1 cellular context compared by ENCODE assay signal in the genomic region with DNA sequence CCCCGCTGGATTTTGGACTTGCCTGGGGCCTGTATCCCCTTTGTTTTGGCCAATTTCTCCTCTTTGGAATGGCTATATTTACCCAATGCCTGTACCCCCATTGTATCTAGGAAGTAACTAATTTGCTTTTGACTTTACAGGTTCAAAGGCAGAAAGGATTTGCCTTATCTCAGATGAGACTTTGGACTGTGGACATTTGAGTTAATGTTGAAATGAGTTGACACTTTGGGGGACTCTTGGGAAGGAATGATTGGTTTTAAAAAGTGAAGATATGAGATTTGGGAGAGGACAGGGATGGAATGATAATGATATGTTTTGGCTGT.
TF ChIP-seq lines count a peak whose summit lies in the region.

No MANE protein-coding gene starts in this region.

TF ChIP-seq in HepG2, 621 proteins besides CTCF, POLR2A, EP300 and RAD21 (continued from another document and continues in another):
- TF ChIP-seq ZNF597 (CRISPR knock-in tag; IDR thresholded peaks at IDR 0.05) (no peak), HDAC6 (IDR thresholded peaks at IDR 0.05; ENCODE audit: low read depth, low read length) (no peak), TCF7 (IDR thresholded peaks at IDR 0.05; ENCODE audit: low read depth) (peak; percentile 40), ZMYM4 (CRISPR knock-in tag; IDR thresholded peaks at IDR 0.05) (peak; percentile 73), ZBTB46 (CRISPR knock-in tag; IDR thresholded peaks at IDR 0.05; ENCODE audit: borderline replicate concordance) (no peak), ZNF562 (CRISPR knock-in tag; IDR thresholded peaks at IDR 0.05; ENCODE audit: borderline replicate concordance) (no peak), TAF1 (CRISPR knock-in tag; IDR thresholded peaks at IDR 0.05) (no peak), ZNF646 (CRISPR knock-in tag; IDR thresholded peaks at IDR 0.05) (no peak), NCOA1 (CRISPR knock-in tag; IDR thresholded peaks at IDR 0.05) (no peak), PLRG1 (conservative IDR thresholded peaks at IDR 0.05) (no peak), HHEX (CRISPR knock-in tag; IDR thresholded peaks at IDR 0.05) (no peak), PRDM10 (CRISPR knock-in tag; IDR thresholded peaks at IDR 0.05; ENCODE audit: low read depth) (no peak), LCORL (IDR thresholded peaks at IDR 0.05) (no peak), LCORL (CRISPR knock-in tag; IDR thresholded peaks at IDR 0.05) (peak; percentile 72; the same call in 1 of the 2 replicates), HNF4G (IDR thresholded peaks at IDR 0.05; ENCODE audit: borderline replicate concordance, low read depth, low read length) (0 out of 2 replicates have a peak, but pooled peaks have one; percentile 6), HNF4G (CRISPR knock-in tag; IDR thresholded peaks at IDR 0.05; ENCODE audit: borderline replicate concordance, low read depth) (no peak), PITX1 (CRISPR knock-in tag; IDR thresholded peaks at IDR 0.05) (0 out of 2 replicates have a peak, but pooled peaks have one; percentile 47), SOX13 (IDR thresholded peaks at IDR 0.05) (no peak), SOX13 (CRISPR knock-in tag; conservative IDR thresholded peaks at IDR 0.05 in 1 of 2, IDR thresholded peaks at IDR 0.05 in 1 of 2) (peak in 1 of 2 experiments; percentile 57; a peak in 1 of 4 replicates), ZNF83 (CRISPR knock-in tag; IDR thresholded peaks at IDR 0.05; ENCODE audit: borderline replicate concordance) (no peak), FOXJ3 (CRISPR knock-in tag; IDR thresholded peaks at IDR 0.05; ENCODE audit: borderline replicate concordance) (no peak), GFI1 (CRISPR knock-in tag; IDR thresholded peaks at IDR 0.05; ENCODE audit: borderline replicate concordance) (0 out of 2 replicates have a peak, but pooled peaks have one; percentile 53), ZNF331 (CRISPR knock-in tag; IDR thresholded peaks at IDR 0.05) (no peak), ZSCAN22 (CRISPR knock-in tag; IDR thresholded peaks at IDR 0.05) (no peak), ZNF740 (CRISPR knock-in tag; IDR thresholded peaks at IDR 0.05) (no peak), SMARCC2 (IDR thresholded peaks at IDR 0.05) (no peak), CBX5 (CRISPR knock-in tag; IDR thresholded peaks at IDR 0.05; ENCODE audit: borderline replicate concordance) (no peak), FOXM1 (CRISPR knock-in tag; IDR thresholded peaks at IDR 0.05) (no peak), SNAPC2 (CRISPR knock-in tag; IDR thresholded peaks at IDR 0.05) (no peak), TBX2 (CRISPR knock-in tag; IDR thresholded peaks at IDR 0.05; ENCODE audit: borderline replicate concordance) (no peak), ADNP (CRISPR knock-in tag; IDR thresholded peaks at IDR 0.05) (no peak), PCBP1 (IDR thresholded peaks at IDR 0.05; ENCODE audit: borderline replicate concordance, low read depth, low read length) (no peak)
- TF ChIP-seq, protein P1, sequence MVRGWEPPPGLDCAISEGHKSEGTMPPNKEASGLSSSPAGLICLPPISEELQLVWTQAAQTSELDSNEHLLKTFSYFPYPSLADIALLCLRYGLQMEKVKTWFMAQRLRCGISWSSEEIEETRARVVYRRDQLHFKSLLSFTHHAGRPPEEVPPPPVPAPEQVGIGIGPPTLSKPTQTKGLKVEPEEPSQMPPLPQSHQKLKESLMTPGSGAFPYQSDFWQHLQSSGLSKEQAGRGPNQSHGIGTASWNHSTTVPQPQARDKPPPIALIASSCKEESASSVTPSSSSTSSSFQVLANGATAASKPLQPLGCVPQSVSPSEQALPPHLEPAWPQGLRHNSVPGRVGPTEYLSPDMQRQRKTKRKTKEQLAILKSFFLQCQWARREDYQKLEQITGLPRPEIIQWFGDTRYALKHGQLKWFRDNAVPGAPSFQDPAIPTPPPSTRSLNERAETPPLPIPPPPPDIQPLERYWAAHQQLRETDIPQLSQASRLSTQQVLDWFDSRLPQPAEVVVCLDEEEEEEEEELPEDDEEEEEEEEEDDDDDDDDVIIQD (CRISPR knock-in tag; IDR thresholded peaks at IDR 0.05; ENCODE audit: low read depth), result peak; percentile 70; the same call in 1 of the 2 replicates
- TF ChIP-seq, protein P2, sequence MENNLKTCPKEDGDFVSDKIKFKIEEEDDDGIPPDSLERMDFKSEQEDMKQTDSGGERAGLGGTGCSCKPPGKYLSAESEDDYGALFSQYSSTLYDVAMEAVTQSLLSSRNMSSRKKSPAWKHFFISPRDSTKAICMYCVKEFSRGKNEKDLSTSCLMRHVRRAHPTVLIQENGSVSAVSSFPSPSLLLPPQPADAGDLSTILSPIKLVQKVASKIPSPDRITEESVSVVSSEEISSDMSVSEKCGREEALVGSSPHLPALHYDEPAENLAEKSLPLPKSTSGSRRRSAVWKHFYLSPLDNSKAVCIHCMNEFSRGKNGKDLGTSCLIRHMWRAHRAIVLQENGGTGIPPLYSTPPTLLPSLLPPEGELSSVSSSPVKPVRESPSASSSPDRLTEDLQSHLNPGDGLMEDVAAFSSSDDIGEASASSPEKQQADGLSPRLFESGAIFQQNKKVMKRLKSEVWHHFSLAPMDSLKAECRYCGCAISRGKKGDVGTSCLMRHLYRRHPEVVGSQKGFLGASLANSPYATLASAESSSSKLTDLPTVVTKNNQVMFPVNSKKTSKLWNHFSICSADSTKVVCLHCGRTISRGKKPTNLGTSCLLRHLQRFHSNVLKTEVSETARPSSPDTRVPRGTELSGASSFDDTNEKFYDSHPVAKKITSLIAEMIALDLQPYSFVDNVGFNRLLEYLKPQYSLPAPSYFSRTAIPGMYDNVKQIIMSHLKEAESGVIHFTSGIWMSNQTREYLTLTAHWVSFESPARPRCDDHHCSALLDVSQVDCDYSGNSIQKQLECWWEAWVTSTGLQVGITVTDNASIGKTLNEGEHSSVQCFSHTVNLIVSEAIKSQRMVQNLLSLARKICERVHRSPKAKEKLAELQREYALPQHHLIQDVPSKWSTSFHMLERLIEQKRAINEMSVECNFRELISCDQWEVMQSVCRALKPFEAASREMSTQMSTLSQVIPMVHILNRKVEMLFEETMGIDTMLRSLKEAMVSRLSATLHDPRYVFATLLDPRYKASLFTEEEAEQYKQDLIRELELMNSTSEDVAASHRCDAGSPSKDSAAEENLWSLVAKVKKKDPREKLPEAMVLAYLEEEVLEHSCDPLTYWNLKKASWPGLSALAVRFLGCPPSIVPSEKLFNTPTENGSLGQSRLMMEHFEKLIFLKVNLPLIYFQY (CRISPR knock-in tag; IDR thresholded peaks at IDR 0.05; ENCODE audit: borderline replicate concordance), result no peak
- TF ChIP-seq, protein P3, sequence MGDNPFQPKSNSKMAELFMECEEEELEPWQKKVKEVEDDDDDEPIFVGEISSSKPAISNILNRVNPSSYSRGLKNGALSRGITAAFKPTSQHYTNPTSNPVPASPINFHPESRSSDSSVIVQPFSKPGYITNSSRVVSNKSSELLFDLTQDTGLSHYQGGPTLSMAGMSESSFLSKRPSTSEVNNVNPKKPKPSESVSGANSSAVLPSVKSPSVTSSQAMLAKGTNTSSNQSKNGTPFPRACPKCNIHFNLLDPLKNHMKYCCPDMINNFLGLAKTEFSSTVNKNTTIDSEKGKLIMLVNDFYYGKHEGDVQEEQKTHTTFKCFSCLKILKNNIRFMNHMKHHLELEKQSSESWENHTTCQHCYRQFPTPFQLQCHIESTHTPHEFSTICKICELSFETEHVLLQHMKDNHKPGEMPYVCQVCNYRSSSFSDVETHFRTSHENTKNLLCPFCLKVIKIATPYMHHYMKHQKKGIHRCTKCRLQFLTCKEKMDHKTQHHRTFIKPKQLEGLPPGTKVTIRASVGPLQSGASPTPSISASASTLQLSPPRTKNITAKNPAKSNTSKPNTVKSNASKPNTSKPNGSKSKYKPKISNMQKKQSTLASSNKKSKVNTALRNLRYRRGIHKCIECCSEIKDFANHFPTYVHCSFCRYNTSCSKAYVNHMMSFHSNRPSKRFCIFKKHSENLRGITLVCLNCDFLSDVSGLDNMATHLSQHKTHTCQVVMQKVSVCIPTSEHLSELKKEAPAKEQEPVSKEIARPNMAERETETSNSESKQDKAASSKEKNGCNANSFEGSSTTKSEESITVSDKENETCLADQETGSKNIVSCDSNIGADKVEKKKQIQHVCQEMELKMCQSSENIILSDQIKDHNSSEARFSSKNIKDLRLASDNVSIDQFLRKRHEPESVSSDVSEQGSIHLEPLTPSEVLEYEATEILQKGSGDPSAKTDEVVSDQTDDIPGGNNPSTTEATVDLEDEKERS (CRISPR knock-in tag; IDR thresholded peaks at IDR 0.05), result no peak
